ENCODE assay signal across 1 cellular context in the genomic region with DNA sequence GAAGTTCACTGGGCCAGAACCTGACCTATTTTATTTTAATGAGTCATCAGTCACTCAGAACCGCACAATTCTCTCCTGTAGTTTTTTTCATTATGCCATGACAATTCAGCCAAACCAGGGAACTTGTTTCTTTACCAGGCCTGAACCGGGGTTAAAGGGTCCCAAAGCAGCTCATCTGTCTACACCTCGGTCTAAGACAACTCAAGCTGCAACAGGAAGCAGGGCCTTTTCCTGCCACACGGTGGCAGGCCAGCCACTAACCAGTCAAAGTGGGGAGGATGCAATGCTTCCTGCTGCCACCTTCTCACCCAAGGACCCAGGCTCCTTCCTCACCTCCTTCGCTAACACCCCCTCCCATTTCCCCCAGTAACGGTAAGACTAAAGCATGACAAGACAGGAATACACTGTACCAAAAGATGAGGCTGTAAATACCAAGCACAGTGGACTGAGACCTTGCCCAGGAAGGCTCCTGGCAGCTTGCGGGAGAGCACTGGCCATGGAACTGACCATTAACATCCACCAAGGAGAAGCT.
A peak's percentile ranks its signal among the peaks of the same experiment; 100 is the strongest.
TF ChIP-seq lines count a peak whose summit lies in the region.

No MANE protein-coding gene starts in this region.

TF ChIP-seq in GM12878, 131 proteins besides CTCF, POLR2A, EP300 and RAD21:
- TF ChIP-seq HDGF (IDR thresholded peaks at IDR 0.05) (peak; percentile 96; the same call in 1 of the 2 replicates), TARDBP (IDR thresholded peaks at IDR 0.05; ENCODE audit: borderline replicate concordance) (no peak), POLR2AphosphoS2 (IDR thresholded peaks at IDR 0.05; ENCODE audit: low read depth, low read length) (no peak), CHD4 (IDR thresholded peaks at IDR 0.05) (no peak), CBX3 (IDR thresholded peaks at IDR 0.05; ENCODE audit: borderline replicate concordance, low read depth) (no peak), MEF2B (IDR thresholded peaks at IDR 0.05; ENCODE audit: partially characterized antibody, poor library complexity, severe bottlenecking) (no peak), YY1 (IDR thresholded peaks at IDR 0.05; ENCODE audit: low read depth, low read length) (peak; percentile 80), MXI1 (IDR thresholded peaks at IDR 0.05; ENCODE audit: low read depth, low read length) (no peak), IKZF1 (conservative IDR thresholded peaks at IDR 0.05) (0 out of 2 replicates have a peak, but pooled peaks have one; percentile 11), EGR1 (IDR thresholded peaks at IDR 0.05; ENCODE audit: borderline replicate concordance in 1 of 2, low read depth in 2 of 2, low read length in 2 of 2) (no peak), RCOR1 (conservative IDR thresholded peaks at IDR 0.05; ENCODE audit: low read depth, low read length) (0 out of 2 replicates have a peak, but pooled peaks have one; percentile 68), ATF7 (IDR thresholded peaks at IDR 0.05; ENCODE audit: low read depth) (0 out of 2 replicates have a peak, but pooled peaks have one; percentile 28), RUNX3 (IDR thresholded peaks at IDR 0.05; ENCODE audit: low read length) (peak; percentile 18; the same call in 1 of the 2 replicates), IKZF2 (IDR thresholded peaks at IDR 0.05) (peak in 1 of 2 experiments; percentile 17; a peak in 1 of 4 replicates), POU2F2 (IDR thresholded peaks at IDR 0.05; ENCODE audit: borderline replicate concordance, low read depth, low read length) (peak; percentile 41; the same call in 1 of the 3 replicates), IRF4 (IDR thresholded peaks at IDR 0.05; ENCODE audit: low read depth, low read length) (0 out of 2 replicates have a peak, but pooled peaks have one; percentile 32), ETV6 (conservative IDR thresholded peaks at IDR 0.05 in 1 of 2, IDR thresholded peaks at IDR 0.05 in 1 of 2; ENCODE audit: borderline replicate concordance in 1 of 2, low read depth in 1 of 2) (peak in 1 of 2 experiments; percentile 44; a peak in 1 of 4 replicates), STAT1 (conservative IDR thresholded peaks at IDR 0.05) (0 out of 2 replicates have a peak, but pooled peaks have one; percentile 21), SREBF1 (IDR thresholded peaks at IDR 0.05; ENCODE audit: low read length) (no peak), RB1 (IDR thresholded peaks at IDR 0.05; ENCODE audit: borderline replicate concordance) (peak; percentile 90; the same call in 1 of the 2 replicates), RAD51 (IDR thresholded peaks at IDR 0.05) (no peak), SMC3 (IDR thresholded peaks at IDR 0.05; ENCODE audit: borderline replicate concordance, low read length) (peak; percentile 98), RELA (IDR thresholded peaks at IDR 0.05; ENCODE audit: borderline replicate concordance, partially characterized antibody) (peak; percentile 57), TCF12 (IDR thresholded peaks at IDR 0.05; ENCODE audit: low read depth, low read length) (0 out of 2 replicates have a peak, but pooled peaks have one; percentile 5), GATAD2B (conservative IDR thresholded peaks at IDR 0.05; ENCODE audit: low read depth) (0 out of 2 replicates have a peak, but pooled peaks have one; percentile 16), ZNF24 (IDR thresholded peaks at IDR 0.05) (peak; percentile 69), WRNIP1 (IDR thresholded peaks at IDR 0.05; ENCODE audit: borderline replicate concordance, low read depth, low read length) (peak; percentile 88; the same call in 1 of the 2 replicates), ZNF207 (IDR thresholded peaks at IDR 0.05; ENCODE audit: borderline replicate concordance) (peak; percentile 75; the same call in 1 of the 2 replicates), BHLHE40 (IDR thresholded peaks at IDR 0.05; ENCODE audit: borderline replicate concordance in 1 of 2, low read depth in 2 of 2, low read length in 1 of 2) (0 out of 4 replicates have a peak, but pooled peaks of 1 of the 2 experiments have one; percentile 22), CHD2 (IDR thresholded peaks at IDR 0.05; ENCODE audit: borderline replicate concordance, low read depth, low read length) (peak; percentile 43; the same call in 1 of the 2 replicates), NBN (IDR thresholded peaks at IDR 0.05) (peak; percentile 67)
- TF ChIP-seq, protein P1, sequence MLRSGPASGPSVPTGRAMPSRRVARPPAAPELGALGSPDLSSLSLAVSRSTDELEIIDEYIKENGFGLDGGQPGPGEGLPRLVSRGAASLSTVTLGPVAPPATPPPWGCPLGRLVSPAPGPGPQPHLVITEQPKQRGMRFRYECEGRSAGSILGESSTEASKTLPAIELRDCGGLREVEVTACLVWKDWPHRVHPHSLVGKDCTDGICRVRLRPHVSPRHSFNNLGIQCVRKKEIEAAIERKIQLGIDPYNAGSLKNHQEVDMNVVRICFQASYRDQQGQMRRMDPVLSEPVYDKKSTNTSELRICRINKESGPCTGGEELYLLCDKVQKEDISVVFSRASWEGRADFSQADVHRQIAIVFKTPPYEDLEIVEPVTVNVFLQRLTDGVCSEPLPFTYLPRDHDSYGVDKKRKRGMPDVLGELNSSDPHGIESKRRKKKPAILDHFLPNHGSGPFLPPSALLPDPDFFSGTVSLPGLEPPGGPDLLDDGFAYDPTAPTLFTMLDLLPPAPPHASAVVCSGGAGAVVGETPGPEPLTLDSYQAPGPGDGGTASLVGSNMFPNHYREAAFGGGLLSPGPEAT (IDR thresholded peaks at IDR 0.05; ENCODE audit: low read depth) = 0 out of 2 replicates have a peak, but pooled peaks have one; percentile 36
- TF ChIP-seq, protein P2, sequence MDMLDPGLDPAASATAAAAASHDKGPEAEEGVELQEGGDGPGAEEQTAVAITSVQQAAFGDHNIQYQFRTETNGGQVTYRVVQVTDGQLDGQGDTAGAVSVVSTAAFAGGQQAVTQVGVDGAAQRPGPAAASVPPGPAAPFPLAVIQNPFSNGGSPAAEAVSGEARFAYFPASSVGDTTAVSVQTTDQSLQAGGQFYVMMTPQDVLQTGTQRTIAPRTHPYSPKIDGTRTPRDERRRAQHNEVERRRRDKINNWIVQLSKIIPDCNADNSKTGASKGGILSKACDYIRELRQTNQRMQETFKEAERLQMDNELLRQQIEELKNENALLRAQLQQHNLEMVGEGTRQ (IDR thresholded peaks at IDR 0.05; ENCODE audit: borderline replicate concordance, low read depth, low read length) = no peak
- TF ChIP-seq, protein P3, sequence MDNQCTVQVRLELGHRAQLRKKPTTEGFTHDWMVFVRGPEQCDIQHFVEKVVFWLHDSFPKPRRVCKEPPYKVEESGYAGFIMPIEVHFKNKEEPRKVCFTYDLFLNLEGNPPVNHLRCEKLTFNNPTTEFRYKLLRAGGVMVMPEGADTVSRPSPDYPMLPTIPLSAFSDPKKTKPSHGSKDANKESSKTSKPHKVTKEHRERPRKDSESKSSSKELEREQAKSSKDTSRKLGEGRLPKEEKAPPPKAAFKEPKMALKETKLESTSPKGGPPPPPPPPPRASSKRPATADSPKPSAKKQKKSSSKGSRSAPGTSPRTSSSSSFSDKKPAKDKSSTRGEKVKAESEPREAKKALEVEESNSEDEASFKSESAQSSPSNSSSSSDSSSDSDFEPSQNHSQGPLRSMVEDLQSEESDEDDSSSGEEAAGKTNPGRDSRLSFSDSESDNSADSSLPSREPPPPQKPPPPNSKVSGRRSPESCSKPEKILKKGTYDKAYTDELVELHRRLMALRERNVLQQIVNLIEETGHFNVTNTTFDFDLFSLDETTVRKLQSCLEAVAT (IDR thresholded peaks at IDR 0.05) = peak; percentile 78
- TF ChIP-seq, protein P4, sequence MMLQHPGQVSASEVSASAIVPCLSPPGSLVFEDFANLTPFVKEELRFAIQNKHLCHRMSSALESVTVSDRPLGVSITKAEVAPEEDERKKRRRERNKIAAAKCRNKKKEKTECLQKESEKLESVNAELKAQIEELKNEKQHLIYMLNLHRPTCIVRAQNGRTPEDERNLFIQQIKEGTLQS (IDR thresholded peaks at IDR 0.05; ENCODE audit: borderline replicate concordance, extremely low read depth, low read depth, low read length) = no peak
- TF ChIP-seq, protein P5, sequence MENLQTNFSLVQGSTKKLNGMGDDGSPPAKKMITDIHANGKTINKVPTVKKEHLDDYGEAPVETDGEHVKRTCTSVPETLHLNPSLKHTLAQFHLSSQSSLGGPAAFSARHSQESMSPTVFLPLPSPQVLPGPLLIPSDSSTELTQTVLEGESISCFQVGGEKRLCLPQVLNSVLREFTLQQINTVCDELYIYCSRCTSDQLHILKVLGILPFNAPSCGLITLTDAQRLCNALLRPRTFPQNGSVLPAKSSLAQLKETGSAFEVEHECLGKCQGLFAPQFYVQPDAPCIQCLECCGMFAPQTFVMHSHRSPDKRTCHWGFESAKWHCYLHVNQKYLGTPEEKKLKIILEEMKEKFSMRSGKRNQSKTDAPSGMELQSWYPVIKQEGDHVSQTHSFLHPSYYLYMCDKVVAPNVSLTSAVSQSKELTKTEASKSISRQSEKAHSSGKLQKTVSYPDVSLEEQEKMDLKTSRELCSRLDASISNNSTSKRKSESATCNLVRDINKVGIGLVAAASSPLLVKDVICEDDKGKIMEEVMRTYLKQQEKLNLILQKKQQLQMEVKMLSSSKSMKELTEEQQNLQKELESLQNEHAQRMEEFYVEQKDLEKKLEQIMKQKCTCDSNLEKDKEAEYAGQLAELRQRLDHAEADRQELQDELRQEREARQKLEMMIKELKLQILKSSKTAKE (IDR thresholded peaks at IDR 0.05; ENCODE audit: low read depth, poor library complexity, severe bottlenecking) = peak; percentile 38
- TF ChIP-seq, protein P6, sequence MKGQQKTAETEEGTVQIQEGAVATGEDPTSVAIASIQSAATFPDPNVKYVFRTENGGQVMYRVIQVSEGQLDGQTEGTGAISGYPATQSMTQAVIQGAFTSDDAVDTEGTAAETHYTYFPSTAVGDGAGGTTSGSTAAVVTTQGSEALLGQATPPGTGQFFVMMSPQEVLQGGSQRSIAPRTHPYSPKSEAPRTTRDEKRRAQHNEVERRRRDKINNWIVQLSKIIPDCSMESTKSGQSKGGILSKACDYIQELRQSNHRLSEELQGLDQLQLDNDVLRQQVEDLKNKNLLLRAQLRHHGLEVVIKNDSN (IDR thresholded peaks at IDR 0.05; ENCODE audit: borderline replicate concordance, extremely low read length, insufficient read depth, low read depth, low read length) = no peak
